1 cellular context compared by ENCODE assay signal in the genomic region with DNA sequence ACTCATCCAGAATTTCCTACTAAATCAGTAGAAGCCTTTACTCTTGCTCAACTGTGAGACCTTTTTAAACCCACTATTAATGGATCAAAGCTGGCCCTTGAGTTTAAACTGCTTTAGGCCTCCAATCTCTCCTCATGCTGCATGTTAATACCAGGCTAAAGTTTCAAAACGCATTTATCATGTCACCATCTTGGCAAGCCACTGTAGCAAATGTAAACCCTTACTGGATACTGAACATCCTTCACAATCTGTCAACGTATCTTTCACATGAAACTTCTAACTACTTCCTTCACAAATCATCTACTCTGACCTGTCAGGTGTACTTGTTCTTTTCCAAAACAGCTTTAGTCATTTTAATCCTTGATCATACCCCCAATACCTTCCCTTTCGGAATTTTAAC.
TF ChIP-seq lines count a peak whose summit lies in the region.

No MANE protein-coding gene starts in this region.

TF ChIP-seq in A549, 52 proteins besides CTCF, POLR2A, EP300 and RAD21:
- TF ChIP-seq, protein P1, sequence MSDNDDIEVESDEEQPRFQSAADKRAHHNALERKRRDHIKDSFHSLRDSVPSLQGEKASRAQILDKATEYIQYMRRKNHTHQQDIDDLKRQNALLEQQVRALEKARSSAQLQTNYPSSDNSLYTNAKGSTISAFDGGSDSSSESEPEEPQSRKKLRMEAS (IDR thresholded peaks at IDR 0.05): no peak
- TF ChIP-seq RFX5 (IDR thresholded peaks at IDR 0.05): no peak
- TF ChIP-seq ZSCAN20 (CRISPR knock-in tag; IDR thresholded peaks at IDR 0.05): no peak
- no peak for TF ChIP-seq CHD2 (IDR thresholded peaks at IDR 0.05; ENCODE audit: low read length, partially characterized antibody)
- TF ChIP-seq HEYL (CRISPR knock-in tag; IDR thresholded peaks at IDR 0.05): no peak
